Comparison of ENCODE assay signal across 23 cellular contexts in the genomic region with DNA sequence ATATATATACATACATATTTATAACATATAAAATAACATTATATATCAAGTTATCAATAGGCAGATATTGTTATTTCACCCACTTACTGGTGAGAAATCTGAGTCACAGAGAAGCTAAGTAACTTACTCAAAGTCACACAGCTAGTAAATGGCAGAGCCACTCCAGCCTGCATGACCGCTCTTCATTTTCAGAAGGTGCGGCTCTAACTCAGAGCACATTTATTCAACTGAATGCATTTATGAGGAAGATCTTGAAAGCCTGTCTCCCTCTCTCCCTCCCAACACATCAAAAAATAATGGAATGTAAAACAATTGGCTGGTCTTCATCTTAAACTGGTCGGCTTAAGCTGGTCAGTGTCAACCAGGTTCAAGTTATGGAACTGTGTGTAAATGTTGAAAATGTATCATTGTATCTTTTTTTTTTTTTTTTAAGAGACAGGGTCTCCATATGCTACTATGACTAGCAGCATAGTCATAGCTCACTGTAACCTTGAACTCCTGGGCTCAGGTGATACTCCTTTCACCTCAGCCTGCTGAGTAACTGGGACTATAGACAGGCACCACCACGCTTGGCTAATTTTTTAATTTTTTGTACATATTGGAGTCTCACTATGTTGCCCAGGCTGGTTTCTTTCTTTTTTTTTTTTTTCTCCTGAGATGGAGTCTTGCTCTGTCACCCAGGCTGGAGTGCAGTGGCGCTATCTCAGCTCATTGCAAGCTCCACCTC.
"Had no signal": no experiment of that assay in that cellular context is flagged by ENCODE, and none has a peak within 500 bp of the region (broad histone marks: within the 10 kb centered on the region; RNA-seq: fewer than 3 reads in every experiment).

No MANE protein-coding gene starts in this region.

- ATAC-seq: left cardiac atrium; natural killer cell treated with Interleukin-12 subunit alpha and Interleukin-12 subunit beta and Interleukin-15 and Interleukin-18, amount 100 ng/mL, for 72 hours; stimulated activated effector memory CD8-positive, alpha-beta T cell treated with anti-CD3 and anti-CD28 coated beads, Interleukin-12 subunit alpha, Interleukin-12 subunit beta, amount 100 ng/mL, for 72 hours; stimulated activated naive CD8-positive, alpha-beta T cell treated with anti-CD3 and anti-CD28 coated beads, Interleukin-15, amount 100 ng/mL, for 72 hours had no signal

- H3K4me1 ChIP-seq: colonic mucosa, left ventricle myocardium inferior, neural progenitor cell, right atrium auricular region, testis, tibial nerve had no signal

- H3K36me3 ChIP-seq: colonic mucosa, esophagus squamous epithelium, left ventricle myocardium inferior, lower lobe of right lung, neural progenitor cell, ovary, right atrium auricular region, tibial nerve had no signal

- H3K27ac Mint-ChIP-seq: immature natural killer cell; memory B cell; mesothelial cell of epicardium; natural killer cell treated with Interleukin-12 subunit alpha and Interleukin-12 subunit beta and Interleukin-15 and Interleukin-18, amount 100 ng/mL, for 72 hours; neural progenitor cell; stimulated activated effector memory CD8-positive, alpha-beta T cell treated with anti-CD3 and anti-CD28 coated beads, Interleukin-12 subunit alpha, Interleukin-12 subunit beta, amount 100 ng/mL, for 72 hours; stimulated activated naive CD8-positive, alpha-beta T cell treated with anti-CD3 and anti-CD28 coated beads, Interleukin-15, amount 100 ng/mL, for 72 hours had no signal

- H3K9me3 ChIP-seq: colonic mucosa, ovary, testis had no signal

- H3K27me3 ChIP-seq: colonic mucosa, esophagus squamous epithelium, neural progenitor cell, ovary, right atrium auricular region, testis, tibial nerve had no signal

- H3K27ac ChIP-seq: colonic mucosa, left ventricle myocardium inferior, lower lobe of right lung, neural progenitor cell, ovary, right atrium auricular region, testis, tibial nerve had no signal

- H3K4me3 ChIP-seq: colonic mucosa, esophagus squamous epithelium, left ventricle myocardium inferior, lower lobe of right lung, neural progenitor cell, ovary, right atrium auricular region, testis, tibial nerve had no signal

- H3K4me2 ChIP-seq: neural progenitor cell had no signal

- FAIRE-seq: kidney, small intestine had no signal

- H2AFZ ChIP-seq: neural progenitor cell had no signal

- H3K36me3 Mint-ChIP-seq: natural killer cell treated with Interleukin-12 subunit alpha and Interleukin-12 subunit beta and Interleukin-15 and Interleukin-18, amount 100 ng/mL, for 72 hours had no signal

- DNase-seq: colonic mucosa; dermis blood vessel endothelial cell; esophagus squamous epithelium; foreskin fibroblast; immature natural killer cell; kidney; left cardiac atrium; left ventricle myocardium inferior; lower lobe of right lung; nucleus accumbens; ovary; small intestine; stimulated activated CD4-positive, alpha-beta T cell treated with anti-CD3 and anti-CD28 coated beads, Interleukin-4, amount 100 ng/mL, for 1 hour; stimulated activated CD8-positive, alpha-beta memory T cell treated with anti-CD3 and anti-CD28 coated beads, Interleukin-4, amount 100 ng/mL, for 48 hours; stimulated activated naive CD8-positive, alpha-beta T cell treated with anti-CD3 and anti-CD28 coated beads, Interleukin-15, amount 100 ng/mL, for 72 hours; testis had no signal

- H3K4me1 Mint-ChIP-seq: immature natural killer cell; stimulated activated effector memory CD8-positive, alpha-beta T cell treated with anti-CD3 and anti-CD28 coated beads, Interleukin-12 subunit alpha, Interleukin-12 subunit beta, amount 100 ng/mL, for 72 hours; stimulated activated naive CD8-positive, alpha-beta T cell treated with anti-CD3 and anti-CD28 coated beads, Interleukin-15, amount 100 ng/mL, for 72 hours had no signal

- H3K4me3 Mint-ChIP-seq: immature natural killer cell; memory B cell; mesothelial cell of epicardium; natural killer cell treated with Interleukin-12 subunit alpha and Interleukin-12 subunit beta and Interleukin-15 and Interleukin-18, amount 100 ng/mL, for 72 hours; neural progenitor cell; stimulated activated effector memory CD8-positive, alpha-beta T cell treated with anti-CD3 and anti-CD28 coated beads, Interleukin-12 subunit alpha, Interleukin-12 subunit beta, amount 100 ng/mL, for 72 hours; stimulated activated naive CD8-positive, alpha-beta T cell treated with anti-CD3 and anti-CD28 coated beads, Interleukin-15, amount 100 ng/mL, for 72 hours had no signal

- H3K27me3 Mint-ChIP-seq: memory B cell; stimulated activated naive CD8-positive, alpha-beta T cell treated with anti-CD3 and anti-CD28 coated beads, Interleukin-15, amount 100 ng/mL, for 72 hours had no signal

- H3K9ac ChIP-seq: neural progenitor cell had no signal
